8 cellular contexts compared by ENCODE assay signal in the genomic region with DNA sequence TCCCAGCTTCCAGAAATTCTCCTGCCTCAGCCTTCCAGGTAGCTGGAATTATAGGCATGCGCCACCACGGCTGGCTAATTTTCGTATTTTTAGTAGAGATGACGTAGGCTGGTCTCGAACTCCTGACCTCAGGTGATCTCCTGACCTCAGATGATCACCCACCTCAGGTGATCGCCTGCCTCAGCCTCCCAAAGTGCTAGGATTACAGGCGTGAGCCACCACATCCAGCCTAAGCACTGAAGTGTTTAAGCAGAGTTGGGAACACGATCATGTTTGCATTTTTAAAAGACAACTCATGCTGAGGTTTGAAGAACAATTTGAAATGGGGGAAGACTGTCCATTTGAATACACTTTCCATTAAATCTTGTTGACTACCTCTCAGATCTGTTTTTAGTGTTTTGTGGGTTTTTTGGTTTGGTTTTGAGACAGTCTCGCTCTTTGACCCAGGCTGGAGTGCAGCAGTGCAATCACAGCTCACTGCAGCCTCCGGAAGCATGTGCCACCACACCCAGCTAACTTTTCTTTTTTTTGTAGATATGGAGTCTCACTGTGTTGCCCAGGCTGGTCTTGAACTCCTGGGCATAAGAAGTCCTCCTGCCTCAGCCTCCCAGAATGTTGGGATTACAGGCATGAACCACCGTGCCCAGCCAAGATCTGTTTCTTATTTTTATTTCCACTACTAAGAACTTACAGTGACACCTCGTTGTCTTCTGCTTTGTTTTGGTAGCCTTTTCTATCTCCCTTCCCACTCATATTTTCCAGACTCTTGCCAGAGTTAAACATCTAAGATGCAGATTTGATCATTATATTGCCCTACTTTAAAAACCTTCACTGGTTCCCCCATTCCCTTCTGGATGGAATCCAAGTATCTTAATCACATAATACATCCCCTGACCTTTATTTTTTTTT. TPM values are rescaled to one million over a fixed set of nuclear protein-coding genes. Genes with fewer than 3 reads are reported as not detected.
DNase-seq lines count a peak whose midpoint lies in the region; ATAC-seq lines count a peak whose summit lies in the region.

No MANE protein-coding gene starts in this region.

- CTCF ChIA-PET in activated CD8-positive, alpha-beta memory T cell treated with anti-CD3 and anti-CD28 coated beads, Interleukin-2, amount 10 ng/mL, durations not matched to agents 7 days and 5 days (lab: Charles Lee), result interaction anchor here (1.4 kb wide), 1 partner anchor 105 kb away, joined by 3 read pairs; no protein-coding TSS in a partner anchor

- H3K4me1 Mint-ChIP-seq in activated CD8-positive, alpha-beta memory T cell treated with anti-CD3 and anti-CD28 coated beads, Interleukin-2, amount 10 ng/mL, durations not matched to agents 7 days and 5 days, result peaks cover 55% of the 10 kb centered on the region

- H3K36me3 Mint-ChIP-seq in activated CD8-positive, alpha-beta memory T cell treated with anti-CD3 and anti-CD28 coated beads, Interleukin-2, amount 10 ng/mL, durations not matched to agents 7 days and 5 days, result peaks cover 63% of the 10 kb centered on the region

- H3K27ac Mint-ChIP-seq in activated CD8-positive, alpha-beta memory T cell treated with anti-CD3 and anti-CD28 coated beads, Interleukin-2, amount 10 ng/mL, durations not matched to agents 7 days and 5 days, result peak overlapping the region; percentile 72

- intact Hi-C loops in posterior cingulate gyrus (cut with DNase I), result no loop called here

- DNase-seq in activated naive CD4-positive, alpha-beta T cell treated with Interleukin-2 at 50 U/mL for 16 hours, result peak; percentile 43
- DNase-seq in activated naive CD4-positive, alpha-beta T cell treated with anti-CD3 and anti-CD28 coated beads, Interleukin-2, amount 50 U/mL, for 16 hours, result no peak
- peak; percentile 81 for DNase-seq in activated CD8-positive, alpha-beta memory T cell treated with anti-CD3 and anti-CD28 coated beads, Interleukin-2, amount 10 ng/mL, durations not matched to agents 7 days and 5 days
- DNase-seq in stimulated activated naive CD4-positive, alpha-beta T cell treated with Interleukin-2 at 50 U/mL for 16 hours (lab: John Stamatoyannopoulos, UW), result peak; percentile 27
- DNase-seq in G401 (ENCODE audit: low spot score) (no peak), posterior cingulate gyrus (no peak), DMS 273 treated with DMSO at 0.1 percent for 48 hours (lab: John Stamatoyannopoulos, UW) (no peak)

- H3K9me3 Mint-ChIP-seq in activated CD8-positive, alpha-beta memory T cell treated with anti-CD3 and anti-CD28 coated beads, Interleukin-2, amount 10 ng/mL, durations not matched to agents 7 days and 5 days (ENCODE audit: low read depth), result no peaks in the 10 kb centered on the region

- H3K27me3 Mint-ChIP-seq in activated CD8-positive, alpha-beta memory T cell treated with anti-CD3 and anti-CD28 coated beads, Interleukin-2, amount 10 ng/mL, durations not matched to agents 7 days and 5 days, result no peaks in the 10 kb centered on the region

- peak overlapping the region; percentile 53 for H3K4me3 Mint-ChIP-seq in activated CD8-positive, alpha-beta memory T cell treated with anti-CD3 and anti-CD28 coated beads, Interleukin-2, amount 10 ng/mL, durations not matched to agents 7 days and 5 days

- in situ Hi-C loops in G401 (cut with HindIII; ENCODE audit: low sequenced_read_pairs), result no loop called here

- peak; percentile 98 for ATAC-seq in HG03045 (IDR thresholded peaks at IDR 0.05; ENCODE audit: unreplicated experiment)
- ATAC-seq in activated CD8-positive, alpha-beta memory T cell treated with anti-CD3 and anti-CD28 coated beads, Interleukin-2, amount 10 ng/mL, durations not matched to agents 7 days and 5 days, result peak; percentile 92

RNA-seq across cellular contexts. Expression of gene CASP8AP2, which starts 5.5 kb away (rescaled TPM):
- total RNA-seq in activated CD8-positive, alpha-beta memory T cell treated with anti-CD3 and anti-CD28 coated beads, Interleukin-2, amount 10 ng/mL, durations not matched to agents 7 days and 5 days, result 10 to 100 TPM; 34.7 to 40.8 TPM
- total RNA-seq in G401 (2014; rRNA removed; shearing (Covaris generic)), result 9.9 and 19.2 TPM in 2 replicates

RNA-seq across cellular contexts. Expression of gene MDN1, which starts 15.5 kb away (rescaled TPM):
- total RNA-seq in activated CD8-positive, alpha-beta memory T cell treated with anti-CD3 and anti-CD28 coated beads, Interleukin-2, amount 10 ng/mL, durations not matched to agents 7 days and 5 days, result 10 to 100 TPM; 54.7 to 56.2 TPM
- total RNA-seq in G401 (2014; rRNA removed; shearing (Covaris generic)), result 12.4 and 12.7 TPM in 2 replicates

RNA-seq across cellular contexts. Expression of gene GJA10, which starts 59.1 kb away (rescaled TPM):
- total RNA-seq in activated CD8-positive, alpha-beta memory T cell treated with anti-CD3 and anti-CD28 coated beads, Interleukin-2, amount 10 ng/mL, durations not matched to agents 7 days and 5 days, result 1 to 10 TPM in 1 of 2 experiments, under 1 TPM in 1; 0.35 to 1.3 TPM
- not detected in 2 replicates for total RNA-seq in G401 (2014; rRNA removed; shearing (Covaris generic))

Comparison
In these comparisons a context has a peak if more than half of its experiments do, and no peak if none do; other contexts are left out.
1. DNase-seq: peak in activated naive CD4-positive, alpha-beta T cell treated with Interleukin-2 at 50 U/mL for 16 hours (single experiment), activated CD8-positive, alpha-beta memory T cell treated with anti-CD3 and anti-CD28 coated beads, Interleukin-2, amount 10 ng/mL, durations not matched to agents 7 days and 5 days (single experiment) and stimulated activated naive CD4-positive, alpha-beta T cell treated with Interleukin-2 at 50 U/mL for 16 hours (single experiment); none in activated naive CD4-positive, alpha-beta T cell treated with anti-CD3 and anti-CD28 coated beads, Interleukin-2, amount 50 U/mL, for 16 hours (single experiment), G401 (single experiment), posterior cingulate gyrus (0 of 10) and DMS 273 treated with DMSO at 0.1 percent for 48 hours (single experiment).